Comparison of ENCODE assay signal across 7 cellular contexts in genomic region chr15:77588126-77588525, GRCh38. TPM values are rescaled to one million over a fixed set of nuclear protein-coding genes. Genes with fewer than 3 reads are reported as not detected.
"Had no signal": no experiment of that assay in that cellular context is flagged by ENCODE, and none has a peak within 500 bp of the region (broad histone marks: within the 10 kb centered on the region; RNA-seq: fewer than 3 reads in every experiment).

No MANE protein-coding gene starts in this region.

- DNase-seq: IMR-90, KBM-7, KG1 had no signal

- H3K4me1 Mint-ChIP-seq: IgD-negative memory B cell had no signal

- H3K4me3 ChIP-seq: K562 had no signal

- H3K27ac ChIP-seq: HL-60 had no signal

- H3K27ac Mint-ChIP-seq: IgD-negative memory B cell had no signal

- ATAC-seq: K562 had no signal

- FAIRE-seq: HTR-8/SVneo, K562 had no signal

RNA-seq across cellular contexts. Expression of gene LINGO1, which starts 44.6 kb away (rescaled TPM):
- total RNA-seq: IMR-90 had no signal
- polyA plus RNA-seq: IgD-negative memory B cell had no signal
